5 cellular contexts compared by ENCODE assay signal in genomic region chr16:64498363-64498762, GRCh38.
"Had no signal": no experiment of that assay in that cellular context is flagged by ENCODE, and none has a peak within 500 bp of the region (broad histone marks: within the 10 kb centered on the region; RNA-seq: fewer than 3 reads in every experiment).

No MANE protein-coding gene starts in this region.

- DNase-seq: IMR-90, KBM-7 had no signal

- H3K4me3 ChIP-seq: K562 had no signal

- ATAC-seq: HepG2, K562 had no signal

- H3K27ac ChIP-seq: HL-60 had no signal
